Comparison of ENCODE assay signal across 17 cellular contexts in genomic region chr14:74368441-74368840, GRCh38. TPM values are rescaled to one million over a fixed set of nuclear protein-coding genes. Genes with fewer than 3 reads are reported as not detected.
DNase-seq lines count a peak whose midpoint lies in the region; ATAC-seq and TF ChIP-seq lines count a peak whose summit lies in the region.
"Had no signal": no experiment of that assay in that cellular context is flagged by ENCODE, and none has a peak within 500 bp of the region (broad histone marks: within the 10 kb centered on the region; RNA-seq: fewer than 3 reads in every experiment).

No MANE protein-coding gene starts in this region.

- no peak for TF ChIP-seq POLR2A in suprapubic skin (IDR thresholded peaks at IDR 0.05)

- TF ChIP-seq CTCF in RWPE2 (IDR thresholded peaks at IDR 0.05; ENCODE audit: poor library complexity, severe bottlenecking) (no peak), suprapubic skin (IDR thresholded peaks at IDR 0.05) (no peak)

- no peaks in the 10 kb centered on the region for H3K4me1 ChIP-seq in RWPE2 (ENCODE audit: insufficient read depth, poor library complexity, severe bottlenecking)
- no peaks in the 10 kb centered on the region for H3K4me1 ChIP-seq in suprapubic skin

- TF ChIP-seq EP300 in suprapubic skin (IDR thresholded peaks at IDR 0.05): no peak

- 69% methylated on average over 8 of the region's 8 CpGs for WGBS in suprapubic skin

- no peak overlapping the region for H3K4me3 ChIP-seq in RWPE2 (ENCODE audit: severe bottlenecking)
- H3K4me3 ChIP-seq in suprapubic skin: no peak overlapping the region
- H3K4me3 ChIP-seq: K562 had no signal

- H3K36me3 ChIP-seq in RWPE2 (ENCODE audit: low read depth): no peaks in the 10 kb centered on the region
- H3K36me3 ChIP-seq in suprapubic skin: no peaks in the 10 kb centered on the region

- no peaks in the 10 kb centered on the region for H3K27me3 ChIP-seq in RWPE2 (ENCODE audit: insufficient read depth, poor library complexity, severe bottlenecking)
- H3K27me3 ChIP-seq in suprapubic skin: peaks cover 3% of the 10 kb centered on the region

- DNase-seq in ELF-1 (ENCODE audit: low read depth, low spot score) (peak; percentile 28), RWPE2 (ENCODE audit: low spot score) (peak; percentile 36), mesenteric fat pad (ENCODE audit: low spot score) (peak; percentile 81), suprapubic skin (ENCODE audit: low spot score in 2 of 2) (peak; percentile 25 to 67), cerebellum (ENCODE audit: low spot score) (no peak), NCI-H2081 (lab: John Stamatoyannopoulos, UW) (no peak)
- no peak for DNase-seq in effector CD8-positive, alpha-beta T cell (lab: John Stamatoyannopoulos, UW)
- DNase-seq: CD8-positive, alpha-beta T cell; COR-L47; DND-41; GF-D8; GOT3; HCEC 1CT had no signal

- no peak for ATAC-seq in RWPE2 (ENCODE audit: low read depth)
- ATAC-seq: CD8-positive, alpha-beta T cell; K562 had no signal

- H3K27ac ChIP-seq in RWPE2 (ENCODE audit: poor library complexity, severe bottlenecking): no peak overlapping the region
- no peak overlapping the region for H3K27ac ChIP-seq in suprapubic skin
- H3K27ac ChIP-seq: 22Rv1, HL-60 had no signal

- no peaks in the 10 kb centered on the region for H3K9me3 ChIP-seq in RWPE2 (ENCODE audit: severe bottlenecking)
- no peaks in the 10 kb centered on the region for H3K9me3 ChIP-seq in suprapubic skin

RNA-seq across cellular contexts. Expression of gene VRTN, which starts 20.2 kb away (rescaled TPM):
- total RNA-seq in mesenteric fat pad: not detected
- total RNA-seq in suprapubic skin: under 1 TPM in 2 of 4 donors, not detected in 2; 0.17 to 0.21 TPM
- total RNA-seq in cerebellum: not detected
- total RNA-seq: A673; CD8-positive, alpha-beta T cell had no signal

RNA-seq across cellular contexts. Expression of gene SYNDIG1L, which starts 57.6 kb away (rescaled TPM):
- total RNA-seq in mesenteric fat pad (not detected), suprapubic skin (under 1 TPM in 3 of 4 donors, not detected in 1; 0.21 to 0.91 (median 0.32) TPM), cerebellum (0.73 TPM)
- total RNA-seq: A673; CD8-positive, alpha-beta T cell; K562 had no signal

Comparison
In these comparisons a context has a peak if more than half of its experiments do, and no peak if none do; other contexts are left out.
1. DNase-seq: peak in ELF-1 (single experiment), RWPE2 (single experiment), mesenteric fat pad (single experiment) and suprapubic skin (2 of 2); none in effector CD8-positive, alpha-beta T cell (single experiment), cerebellum (single experiment) and NCI-H2081 (0 of 2).